ENCODE assay signal across 8 cellular contexts in the genomic region with DNA sequence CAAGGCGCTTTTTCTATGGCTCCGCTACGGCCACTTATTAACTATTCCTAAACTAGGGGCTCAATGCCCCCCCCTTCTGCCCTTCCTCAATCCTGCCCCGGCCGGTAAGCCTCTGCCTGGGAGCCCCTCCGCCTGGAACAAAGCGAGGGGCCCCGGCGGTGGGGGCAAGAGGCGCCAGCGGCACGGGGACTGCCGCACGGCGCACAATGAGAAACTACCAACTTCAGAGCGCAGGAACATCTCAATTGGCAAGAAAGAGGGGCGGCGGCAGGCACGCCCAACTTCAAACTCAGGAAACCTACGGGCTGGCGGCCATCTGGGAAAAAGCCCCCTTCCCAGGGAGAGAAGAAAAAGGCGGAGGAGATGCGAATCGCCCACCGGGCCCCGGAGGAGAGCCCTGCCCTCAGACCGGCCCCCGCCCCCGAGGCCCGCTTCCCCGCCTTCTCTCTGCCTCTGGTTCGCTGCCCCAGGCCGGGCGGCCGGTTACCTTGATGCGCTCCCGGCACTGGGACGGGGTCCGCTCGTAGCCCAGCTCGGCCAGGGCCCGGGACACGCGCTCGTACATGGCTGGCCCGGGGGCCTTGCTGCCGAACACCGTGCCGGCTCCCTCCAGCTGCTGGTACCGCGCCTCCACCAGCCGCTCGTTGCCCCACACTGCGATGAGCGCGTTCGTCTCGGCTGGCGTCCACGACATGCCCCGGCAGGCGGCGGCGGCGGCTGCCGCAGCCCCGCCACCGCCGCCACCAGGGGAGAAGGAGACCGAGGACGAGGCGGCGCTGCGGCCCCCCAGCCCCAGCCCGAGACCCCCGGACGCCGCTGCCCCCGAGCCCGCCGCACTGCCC. TPM values are rescaled to one million over a fixed set of nuclear protein-coding genes. Genes with fewer than 3 reads are reported as not detected.
DNase-seq lines count a peak whose midpoint lies in the region; ATAC-seq and TF ChIP-seq lines count a peak whose summit lies in the region.

No MANE protein-coding gene starts in this region.

- H3K9me3 ChIP-seq in right atrium auricular region = no peaks in the 10 kb centered on the region

- intact Hi-C loops in sciatic nerve (cut with DNase I) = no loop called here

- peaks cover 0 to 21% of the 10 kb centered on the region in 2 donors for H3K4me1 ChIP-seq in right atrium auricular region

- peaks cover 41% of the 10 kb centered on the region for H3K4me1 Mint-ChIP-seq in activated naive CD8-positive, alpha-beta T cell treated with anti-CD3 and anti-CD28 coated beads, Interleukin-2, amount 50 U/mL, for 24 hours

- DNase-seq in AG08396 (ENCODE audit: low spot score) (peak; percentile 56), right atrium auricular region (ENCODE audit: low spot score) (no peak), sciatic nerve (ENCODE audit: low spot score) (peak; percentile 65), NCI-H1930 (lab: John Stamatoyannopoulos, UW) (no peak)
- peak; percentile 51 for DNase-seq in activated naive CD8-positive, alpha-beta T cell treated with anti-CD3 and anti-CD28 coated beads, Interleukin-2, amount 50 U/mL, for 24 hours

- H3K27me3 ChIP-seq in right atrium auricular region = no peaks in the 10 kb centered on the region

- peaks cover 7% of the 10 kb centered on the region for H3K36me3 Mint-ChIP-seq in activated naive CD8-positive, alpha-beta T cell treated with anti-CD3 and anti-CD28 coated beads, Interleukin-2, amount 50 U/mL, for 24 hours (ENCODE audit: low read depth)

- H3K36me3 ChIP-seq in right atrium auricular region = no peaks in the 10 kb centered on the region

- peak overlapping the region; percentile 87 for H3K4me3 Mint-ChIP-seq in activated naive CD8-positive, alpha-beta T cell treated with anti-CD3 and anti-CD28 coated beads, Interleukin-2, amount 50 U/mL, for 24 hours

- no peaks in the 10 kb centered on the region for H3K27me3 Mint-ChIP-seq in activated naive CD8-positive, alpha-beta T cell treated with anti-CD3 and anti-CD28 coated beads, Interleukin-2, amount 50 U/mL, for 24 hours

- peak; percentile 40 for ATAC-seq in GM18870 (IDR thresholded peaks at IDR 0.05; ENCODE audit: unreplicated experiment)
- ATAC-seq in HG03135 (IDR thresholded peaks at IDR 0.05; ENCODE audit: unreplicated experiment) = peak; percentile 48
- ATAC-seq in SK-N-SH treated with all-trans-retinoic acid at 6 μM for 48 hours = peak; percentile 51
- ATAC-seq in activated naive CD8-positive, alpha-beta T cell treated with anti-CD3 and anti-CD28 coated beads, Interleukin-2, amount 50 U/mL, for 24 hours = peak; percentile 38
- peak; percentile 14 for ATAC-seq in sciatic nerve

- H3K27ac ChIP-seq in right atrium auricular region = peak overlapping the region; percentile 98 to 99

- no peaks in the 10 kb centered on the region for H3K9me3 Mint-ChIP-seq in activated naive CD8-positive, alpha-beta T cell treated with anti-CD3 and anti-CD28 coated beads, Interleukin-2, amount 50 U/mL, for 24 hours

- H3K4me3 ChIP-seq in right atrium auricular region = peak overlapping the region; percentile 81 to 88

- TF ChIP-seq CTCF in right atrium auricular region (IDR thresholded peaks at IDR 0.05) = no peak

- peak overlapping the region; percentile 79 for H3K27ac Mint-ChIP-seq in activated naive CD8-positive, alpha-beta T cell treated with anti-CD3 and anti-CD28 coated beads, Interleukin-2, amount 50 U/mL, for 24 hours

TF ChIP-seq in SK-N-SH treated with all-trans-retinoic acid at 6 μM for 48 hours, 23 proteins besides CTCF, POLR2A, EP300 and RAD21:
- TF ChIP-seq BACH2 (CRISPR knock-in tag; IDR thresholded peaks at IDR 0.05; ENCODE audit: borderline replicate concordance) = no peak
- TF ChIP-seq TOX (CRISPR knock-in tag; IDR thresholded peaks at IDR 0.05; ENCODE audit: borderline replicate concordance) = no peak
- TF ChIP-seq, protein P1, sequence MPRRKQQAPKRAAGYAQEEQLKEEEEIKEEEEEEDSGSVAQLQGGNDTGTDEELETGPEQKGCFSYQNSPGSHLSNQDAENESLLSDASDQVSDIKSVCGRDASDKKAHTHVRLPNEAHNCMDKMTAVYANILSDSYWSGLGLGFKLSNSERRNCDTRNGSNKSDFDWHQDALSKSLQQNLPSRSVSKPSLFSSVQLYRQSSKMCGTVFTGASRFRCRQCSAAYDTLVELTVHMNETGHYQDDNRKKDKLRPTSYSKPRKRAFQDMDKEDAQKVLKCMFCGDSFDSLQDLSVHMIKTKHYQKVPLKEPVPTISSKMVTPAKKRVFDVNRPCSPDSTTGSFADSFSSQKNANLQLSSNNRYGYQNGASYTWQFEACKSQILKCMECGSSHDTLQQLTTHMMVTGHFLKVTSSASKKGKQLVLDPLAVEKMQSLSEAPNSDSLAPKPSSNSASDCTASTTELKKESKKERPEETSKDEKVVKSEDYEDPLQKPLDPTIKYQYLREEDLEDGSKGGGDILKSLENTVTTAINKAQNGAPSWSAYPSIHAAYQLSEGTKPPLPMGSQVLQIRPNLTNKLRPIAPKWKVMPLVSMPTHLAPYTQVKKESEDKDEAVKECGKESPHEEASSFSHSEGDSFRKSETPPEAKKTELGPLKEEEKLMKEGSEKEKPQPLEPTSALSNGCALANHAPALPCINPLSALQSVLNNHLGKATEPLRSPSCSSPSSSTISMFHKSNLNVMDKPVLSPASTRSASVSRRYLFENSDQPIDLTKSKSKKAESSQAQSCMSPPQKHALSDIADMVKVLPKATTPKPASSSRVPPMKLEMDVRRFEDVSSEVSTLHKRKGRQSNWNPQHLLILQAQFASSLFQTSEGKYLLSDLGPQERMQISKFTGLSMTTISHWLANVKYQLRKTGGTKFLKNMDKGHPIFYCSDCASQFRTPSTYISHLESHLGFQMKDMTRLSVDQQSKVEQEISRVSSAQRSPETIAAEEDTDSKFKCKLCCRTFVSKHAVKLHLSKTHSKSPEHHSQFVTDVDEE (CRISPR knock-in tag; IDR thresholded peaks at IDR 0.05) = no peak
- TF ChIP-seq ZNF8 (CRISPR knock-in tag; IDR thresholded peaks at IDR 0.05) = no peak
- TF ChIP-seq ZFP3 (CRISPR knock-in tag; IDR thresholded peaks at IDR 0.05) = no peak
- TF ChIP-seq CSDC2 (CRISPR knock-in tag; IDR thresholded peaks at IDR 0.05) = no peak
- no peak for TF ChIP-seq ESRRG (CRISPR knock-in tag; IDR thresholded peaks at IDR 0.05)
- no peak for TF ChIP-seq PPARA (CRISPR knock-in tag; IDR thresholded peaks at IDR 0.05; ENCODE audit: borderline replicate concordance)
- TF ChIP-seq ZNF70 (CRISPR knock-in tag; IDR thresholded peaks at IDR 0.05) = no peak
- no peak for TF ChIP-seq ARNTL (CRISPR knock-in tag; IDR thresholded peaks at IDR 0.05; ENCODE audit: borderline replicate concordance, low read depth)
- TF ChIP-seq POU6F1 (CRISPR knock-in tag; IDR thresholded peaks at IDR 0.05; ENCODE audit: borderline replicate concordance, low read depth) = no peak
- TF ChIP-seq GLIS3 (CRISPR knock-in tag; IDR thresholded peaks at IDR 0.05) = no peak
- no peak for TF ChIP-seq TCF4 (CRISPR knock-in tag; IDR thresholded peaks at IDR 0.05; ENCODE audit: borderline replicate concordance)
- TF ChIP-seq ZNF565 (CRISPR knock-in tag; conservative IDR thresholded peaks at IDR 0.05; ENCODE audit: low read depth) = no peak

RNA-seq across cellular contexts. Expression of gene MSANTD2, which starts 0.6 kb away (rescaled TPM):
- total RNA-seq in right atrium auricular region = 1 to 10 TPM; 2.9 to 6.5 TPM
- 22.1 TPM for total RNA-seq in sciatic nerve

RNA-seq across cellular contexts. Expression of gene ESAM, which starts 37.5 kb away (rescaled TPM):
- total RNA-seq in right atrium auricular region (10 to 100 TPM; 60.6 to 64.6 TPM), sciatic nerve (61.0 TPM)

RNA-seq across cellular contexts. Expression of gene VSIG2, which starts 47.5 kb away (rescaled TPM):
- 1 to 10 TPM; 1.1 to 6.3 TPM for total RNA-seq in right atrium auricular region
- total RNA-seq in sciatic nerve = 2.0 TPM

RNA-seq across cellular contexts. Expression of gene NRGN, which starts 59.9 kb away (rescaled TPM):
- total RNA-seq in right atrium auricular region (1 to 10 TPM; 2.2 to 2.8 TPM), sciatic nerve (6.2 TPM)

Comparison
In these comparisons a context has a peak if more than half of its experiments do, and no peak if none do; other contexts are left out.
1. DNase-seq: peak in AG08396 (single experiment), activated naive CD8-positive, alpha-beta T cell treated with anti-CD3 and anti-CD28 coated beads, Interleukin-2, amount 50 U/mL, for 24 hours (single experiment) and sciatic nerve (single experiment); none in right atrium auricular region (single experiment) and NCI-H1930 (0 of 2).
2. Peak in every context shown above with its lines, with median percentiles within 50 percentile points of each other: ATAC-seq.